ENCODE assay signal across 12 cellular contexts in genomic region chr17:41034346-41034933, GRCh38. TPM values are rescaled to one million over a fixed set of nuclear protein-coding genes. Genes with fewer than 3 reads are reported as not detected.
DNase-seq lines count a peak whose midpoint lies in the region; ATAC-seq, FAIRE-seq and TF ChIP-seq lines count a peak whose summit lies in the region.
"Not testable (repeated sequence)": the region's sequence is repeated elsewhere in the genome, so short reads cannot be mapped to it uniquely, and the experiment has no call there.
"Had no signal": no experiment of that assay in that cellular context is flagged by ENCODE, and none has a peak within 500 bp of the region (broad histone marks: within the 10 kb centered on the region; RNA-seq: fewer than 3 reads in every experiment).

Gene KRTAP1-3, minus strand, starts transcription at chr17:41034874. Its CDS starts 53 bp downstream, at chr17:41034821.

- not testable (repeated sequence) for TF ChIP-seq EP300 in HepG2 (IDR thresholded peaks at IDR 0.05; ENCODE audit: low read depth in 2 of 2, low read length in 2 of 2); HepG2 (CRISPR knock-in tag; IDR thresholded peaks at IDR 0.05; ENCODE audit: borderline replicate concordance)

- H4K20me1 ChIP-seq in PC-9 (ENCODE audit: insufficient read depth); HepG2 (ENCODE audit: insufficient read depth, low read length): not testable (repeated sequence)

- H3K4me3 ChIP-seq in PC-9; HepG2 (replicated peaks in 1 of 3; ENCODE audit: insufficient read depth in 1 of 3, low read depth in 2 of 3, low read length in 3 of 3): not testable (repeated sequence)

- not testable (repeated sequence) for H3K4me2 ChIP-seq in PC-9; HepG2 (ENCODE audit: low read depth, low read length)

- not testable (repeated sequence) for H3K9ac ChIP-seq in HepG2 (ENCODE audit: insufficient read depth, low read depth, low read length)

- in situ Hi-C loops in HepG2 (cut with HindIII; ENCODE audit: extremely low pct_ligation_motif_present, low pct_unique_long_range_greater_than_20kb), result not testable (repeated sequence)

- H2AFZ ChIP-seq in PC-9, result peak within 1 kb of the TSS; percentile 49; the same call in 1 of the 2 replicates
- not testable (repeated sequence) for H2AFZ ChIP-seq in HepG2 (ENCODE audit: low read length)

- H3K9me3 Mint-ChIP-seq in stimulated activated memory B cell treated with anti-CD40 and anti-IgM and Interleukin-4, amounts not matched to agents 10 μg/mL and 1 μg/mL and 100 μg/mL, for 72 hours, result not testable (repeated sequence)

- not testable (repeated sequence) for H3K4me1 ChIP-seq in PC-9 (replicated peaks; ENCODE audit: insufficient read depth); HepG2 (ENCODE audit: insufficient read depth, low read length)

- not testable (repeated sequence) for H3K36me3 Mint-ChIP-seq in stimulated activated memory B cell treated with anti-CD40 and anti-IgM and Interleukin-4, amounts not matched to agents 10 μg/mL and 1 μg/mL and 100 μg/mL, for 72 hours

- H3K27ac ChIP-seq in PC-9; HepG2 (ENCODE audit: extremely low read length, insufficient read depth, low read length): not testable (repeated sequence)

- not testable (repeated sequence) for H3K36me3 ChIP-seq in PC-9 (ENCODE audit: low read depth); HepG2 (replicated peaks in 1 of 2; ENCODE audit: control insufficient read depth in 1 of 2, insufficient read depth in 2 of 2, low read length in 2 of 2)

- not testable (repeated sequence) for H3K4me1 Mint-ChIP-seq in stimulated activated memory B cell treated with anti-CD40 and anti-IgM and Interleukin-4, amounts not matched to agents 10 μg/mL and 1 μg/mL and 100 μg/mL, for 72 hours

- TF ChIP-seq RAD21 in HepG2 (CRISPR knock-in tag; IDR thresholded peaks at IDR 0.05), result not testable (repeated sequence)

- not testable (repeated sequence) for H3K79me2 ChIP-seq in PC-9 (ENCODE audit: low read depth); HepG2 (ENCODE audit: insufficient read depth, low read length)

- WGBS in HepG2 (ENCODE audit: low lambda C conversion rate), result 72% methylated on average over 9 of the region's 10 CpGs

- TF ChIP-seq CTCF in PC-9 (conservative IDR thresholded peaks at IDR 0.05); HepG2 (CRISPR knock-in tag; IDR thresholded peaks at IDR 0.05): not testable (repeated sequence)

- intact Hi-C loops in PC-9 (cut with micrococcal nuclease; ENCODE audit: unreplicated experiment); HepG2 (cut with micrococcal nuclease; ENCODE audit: unreplicated experiment): not testable (repeated sequence)

- not testable (repeated sequence) for H3K27me3 ChIP-seq in PC-9 (ENCODE audit: insufficient read depth, low read depth); HepG2 (ENCODE audit: control insufficient read depth in 1 of 2, insufficient read depth in 2 of 2, low read length in 2 of 2)

- POLR2A ChIA-PET in PC-9 (lab: Charles Lee; ENCODE audit: unreplicated experiment); HepG2 (lab: Yijun Ruan, JAX): not testable (repeated sequence)

- ATAC-seq in HepG2, result not testable (repeated sequence)
- ATAC-seq in stimulated activated memory B cell treated with anti-CD40 and anti-IgM and Interleukin-4, amounts not matched to agents 10 μg/mL and 1 μg/mL and 100 μg/mL, for 72 hours, result peak; percentile 41

- H3K9me3 ChIP-seq in PC-9 (ENCODE audit: insufficient read depth, low read depth); HepG2 (ENCODE audit: low read length): not testable (repeated sequence)

- BruUV-seq in PC-9 (replicated peaks; lab: Mats Ljungman, UMichigan); HepG2 (replicated peaks; lab: Mats Ljungman, UMichigan): not testable (repeated sequence)

- H3K27ac Mint-ChIP-seq in stimulated activated memory B cell treated with anti-CD40 and anti-IgM and Interleukin-4, amounts not matched to agents 10 μg/mL and 1 μg/mL and 100 μg/mL, for 72 hours, result not testable (repeated sequence)

- not testable (repeated sequence) for H3K4me3 Mint-ChIP-seq in stimulated activated memory B cell treated with anti-CD40 and anti-IgM and Interleukin-4, amounts not matched to agents 10 μg/mL and 1 μg/mL and 100 μg/mL, for 72 hours

- not testable (repeated sequence) for TF ChIP-seq POLR2A in HepG2 (IDR thresholded peaks at IDR 0.05; ENCODE audit: insufficient read depth in 1 of 2, low read depth in 2 of 2, low read length in 2 of 2)

- FAIRE-seq in HepG2 (lab: Jason Lieb, UNC), result not testable (repeated sequence)

- CTCF ChIA-PET in PC-9 (lab: Charles Lee); HepG2 (lab: Yijun Ruan, JAX; ENCODE audit: low intra/inter-chr PET ratio, low total read pairs): not testable (repeated sequence)

- not testable (repeated sequence) for H3K9me2 ChIP-seq in PC-9 (ENCODE audit: insufficient read depth)

- H3K27me3 Mint-ChIP-seq in stimulated activated memory B cell treated with anti-CD40 and anti-IgM and Interleukin-4, amounts not matched to agents 10 μg/mL and 1 μg/mL and 100 μg/mL, for 72 hours, result peaks cover 48% of the 10 kb centered on the region

- DNase-seq in DMS53 (lab: John Stamatoyannopoulos, UW) (peak; percentile 28), NCI-H1105 (lab: John Stamatoyannopoulos, UW) (peak; percentile 34), NCI-H2029 treated with DMSO at 0.1 percent for 48 hours (lab: John Stamatoyannopoulos, UW) (peak; percentile 18), NCI-H510A (lab: John Stamatoyannopoulos, UW) (peak; percentile 66)
- not testable (repeated sequence) for DNase-seq in PC-9; HepG2 (ENCODE audit: low spot score)

- H3F3A ChIP-seq in PC-9 (ENCODE audit: insufficient read depth, low read depth), result not testable (repeated sequence)

TF ChIP-seq in HepG2, 621 proteins besides CTCF, POLR2A, EP300 and RAD21:
- peak; percentile 12; the same call in 1 of the 2 replicates for TF ChIP-seq ZNF768 (CRISPR knock-in tag; IDR thresholded peaks at IDR 0.05)
TF ChIP-seq in HepG2: peak in this region for 1; not testable (repeated sequence) for 620.

RNA-seq across cellular contexts. Expression of gene KRTAP1-3, which starts in this region (rescaled TPM):
- not detected in 2 replicates for total RNA-seq in PC-9 (2021)
- not detected in 2 replicates for total RNA-seq in HepG2 (2016; rRNA removed; fragmentation: Illumina TruSeq; extraction: Trizol)
- total RNA-seq in HepG2 (2016; cell fraction: cytosol; rRNA removed; fragmentation: Illumina TruSeq; extraction: Trizol; ENCODE audit: low read depth), result not detected in 2 replicates
- total RNA-seq in HepG2 (2016; cell fraction: insoluble cytoplasmic fraction; rRNA removed; fragmentation: Illumina TruSeq; extraction: Trizol), result not detected in 2 replicates
- total RNA-seq in HepG2 (2016; cell fraction: membrane; rRNA removed; fragmentation: Illumina TruSeq; extraction: Trizol), result not detected in 2 replicates
- total RNA-seq in HepG2 (2016; cell fraction: nucleus; rRNA removed; fragmentation: Illumina TruSeq; extraction: Trizol), result not detected in 2 replicates
- polyA plus RNA-seq in HepG2 (2011; rRNA removed), result not detected in 2 replicates
- polyA plus RNA-seq in HepG2 (2011; cell fraction: cytosol; rRNA removed), result not detected in 2 replicates
- polyA plus RNA-seq in HepG2 (2011; cell fraction: nucleus; rRNA removed), result not detected in 2 replicates
- polyA plus RNA-seq in HepG2 (2012), result not detected in 2 replicates
- not detected in 2 replicates for polyA plus RNA-seq in HepG2 (2016; cell fraction: cytosol; fragmentation: Illumina TruSeq; extraction: Trizol; ENCODE audit: low read depth)
- not detected in 2 replicates for polyA plus RNA-seq in HepG2 (2016; cell fraction: insoluble cytoplasmic fraction; fragmentation: Illumina TruSeq; extraction: Trizol; ENCODE audit: low read depth)
- not detected in 2 replicates for polyA plus RNA-seq in HepG2 (2016; cell fraction: membrane; fragmentation: Illumina TruSeq; extraction: Trizol; ENCODE audit: low read depth)
- polyA plus RNA-seq in HepG2 (2016; cell fraction: nucleus; fragmentation: Illumina TruSeq; extraction: Trizol; ENCODE audit: insufficient read depth, low read depth), result not detected in 2 replicates
- not detected in 2 replicates for polyA minus RNA-seq in HepG2 (2011; rRNA and poly(A)+ RNA removed; ENCODE audit: low replicate concordance)
- not detected in 2 replicates for polyA minus RNA-seq in HepG2 (2011; cell fraction: cytosol; rRNA and poly(A)+ RNA removed)
- polyA minus RNA-seq in HepG2 (2011; cell fraction: nucleus; rRNA and poly(A)+ RNA removed), result not detected in 2 replicates
- total RNA-seq: Caco-2; CD4-positive, CD25-positive, alpha-beta regulatory T cell; GM23338; T-helper 2 cell treated with Interferon-gamma antibody and Interleukin-4, amounts not matched to agents 100 ng/mL and 5 ng/mL, for 36 hours had no signal
- polyA plus RNA-seq: BJ; CD4-positive, CD25-positive, alpha-beta regulatory T cell; GM23338 had no signal
